11 cellular contexts compared by ENCODE assay signal in the genomic region with DNA sequence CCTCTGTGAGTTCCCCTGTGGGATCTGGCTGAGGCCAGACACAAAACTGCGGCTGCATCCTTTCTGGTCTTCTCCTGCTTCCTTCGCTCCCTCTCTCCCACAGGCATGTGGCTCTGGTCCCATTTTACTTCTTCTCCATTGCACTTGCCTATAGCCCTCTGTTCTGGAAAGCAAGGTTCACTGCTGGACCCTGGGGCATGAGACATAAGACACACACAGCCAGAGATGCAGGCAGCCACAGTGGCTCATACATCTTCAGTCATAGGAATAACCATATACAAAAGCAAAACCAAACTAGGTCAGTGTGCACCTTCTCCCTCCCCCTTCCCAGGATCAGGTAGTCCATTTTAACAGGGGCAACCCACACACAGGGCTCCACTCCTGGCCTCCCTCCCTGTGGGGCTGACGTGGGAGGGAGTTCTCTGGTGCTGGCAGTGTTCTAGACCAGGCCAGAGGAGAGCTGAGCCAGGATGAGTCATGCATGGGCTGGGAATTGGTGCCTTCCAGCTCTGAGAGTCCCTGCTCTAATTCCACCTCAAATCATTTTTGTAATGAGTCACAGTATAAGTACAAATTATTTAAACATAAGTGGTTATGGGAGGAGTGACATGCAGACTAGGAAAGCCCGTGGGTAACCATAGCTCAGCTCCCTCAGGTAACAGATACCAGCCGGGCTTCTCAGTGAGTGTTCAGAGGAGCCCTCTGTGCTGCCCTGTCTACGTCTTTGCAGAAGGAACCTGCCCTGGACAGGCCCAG. TPM values are rescaled to one million over a fixed set of nuclear protein-coding genes. Genes with fewer than 3 reads are reported as not detected.
DNase-seq lines count a peak whose midpoint lies in the region; ATAC-seq and TF ChIP-seq lines count a peak whose summit lies in the region.
"Had no signal": no experiment of that assay in that cellular context is flagged by ENCODE, and none has a peak within 500 bp of the region (broad histone marks: within the 10 kb centered on the region; RNA-seq: fewer than 3 reads in every experiment).

No MANE protein-coding gene starts in this region.

- 61% methylated on average over 6 of the region's 6 CpGs for WGBS in esophagus muscularis mucosa
- 46 to 53% (median 47%) methylated on average over 6 of the region's 6 CpGs for WGBS in ovary, 3 donors

- TF ChIP-seq CTCF in BE2C (IDR thresholded peaks at IDR 0.05; ENCODE audit: low read depth, low read length) (no peak), esophagus muscularis mucosa (IDR thresholded peaks at IDR 0.05) (no peak), ovary (IDR thresholded peaks at IDR 0.05) (no peak)

- TF ChIP-seq EP300 in esophagus muscularis mucosa (IDR thresholded peaks at IDR 0.05) (no peak), ovary (IDR thresholded peaks at IDR 0.05) (no peak)

- intact Hi-C loops in esophagus muscularis mucosa (cut with DNase I): loop anchor here (5.0 kb wide), 1 partner anchor 32 kb away; no protein-coding TSS in a partner anchor
- intact Hi-C loops in ovary (cut with DNase I): no loop called here

- H3K27me3 ChIP-seq in BE2C (no peaks in the 10 kb centered on the region), esophagus muscularis mucosa (no peaks in the 10 kb centered on the region), ovary (no peaks in the 10 kb centered on the region)
- H3K27me3 ChIP-seq: neutrophil had no signal

- peak overlapping the region in 3 of 4 donors; percentile 6 to 37 (median 13) for H3K27ac ChIP-seq in esophagus muscularis mucosa (replicated peaks in 1 of 4)
- no peak overlapping the region for H3K27ac ChIP-seq in ovary
- H3K27ac ChIP-seq: neutrophil had no signal

- H3K4me1 ChIP-seq in BE2C (no peaks in the 10 kb centered on the region), esophagus muscularis mucosa (peaks cover 0 to 26% (median 22%) of the 10 kb centered on the region in 4 donors), ovary (ENCODE audit: insufficient read depth) (peaks cover 15% of the 10 kb centered on the region)

- H3K4me3 ChIP-seq in BE2C (ENCODE audit: low read depth, low read length) (no peak overlapping the region), esophagus muscularis mucosa (no peak overlapping the region), ovary (no peak overlapping the region)

- peak; percentile 38 for DNase-seq in BE2C
- peak; percentile 88 for DNase-seq in LHCN-M2 (ENCODE audit: low read depth)
- no peak for DNase-seq in esophagus muscularis mucosa (ENCODE audit: extremely low spot score)
- DNase-seq in ovary: peak; percentile 71 to 82 (median 78)
- DNase-seq in NCI-H774 (lab: John Stamatoyannopoulos, UW): no peak
- DNase-seq in LoVo (ENCODE audit: low spot score): no peak
- DNase-seq in COR-L47 (lab: John Stamatoyannopoulos, UW): no peak
- DNase-seq: activated naive CD8-positive, alpha-beta T cell treated with anti-CD3 and anti-CD28 coated beads, Interleukin-2, amount 10 ng/mL, durations not matched to agents 7 days and 5 days; MV-4-11 had no signal

- H3K36me3 ChIP-seq in BE2C (no peaks in the 10 kb centered on the region), esophagus muscularis mucosa (no peaks in the 10 kb centered on the region), ovary (no peaks in the 10 kb centered on the region)
- H3K36me3 ChIP-seq: neutrophil had no signal

- no peak for ATAC-seq in GM21737 (IDR thresholded peaks at IDR 0.05; ENCODE audit: unreplicated experiment)

- no peak for TF ChIP-seq POLR2A in esophagus muscularis mucosa (IDR thresholded peaks at IDR 0.05; ENCODE audit: low read depth)
- no peak for TF ChIP-seq POLR2A in ovary (IDR thresholded peaks at IDR 0.05)

- H3K9me3 ChIP-seq in BE2C: no peaks in the 10 kb centered on the region
- H3K9me3 ChIP-seq in esophagus muscularis mucosa: no peaks in the 10 kb centered on the region
- no peaks in the 10 kb centered on the region for H3K9me3 ChIP-seq in ovary
- H3K9me3 ChIP-seq: neutrophil had no signal

RNA-seq across cellular contexts. Expression of a gene that starts 58.0 kb away (rescaled TPM):
- polyA plus RNA-seq in BE2C (2012; ENCODE audit: insufficient read depth, insufficient read length, low read depth): 0.73 TPM
- not detected in 2 replicates for total RNA-seq in LHCN-M2 (2014; rRNA removed)
- polyA plus RNA-seq in LHCN-M2 (2012): 0.01 TPM
- under 1 TPM in 1 of 4 donors, not detected in 3; 0.13 TPM for total RNA-seq in esophagus muscularis mucosa
- total RNA-seq in ovary: 1 to 10 TPM in 1 of 7 donors, under 1 TPM in 4, not detected in 2; 0.17 to 1.3 (median 0.38) TPM
- under 1 TPM; 0.04 to 0.20 TPM for polyA plus RNA-seq in ovary
- total RNA-seq: activated naive CD8-positive, alpha-beta T cell treated with anti-CD3 and anti-CD28 coated beads, Interleukin-2, amount 10 ng/mL, durations not matched to agents 7 days and 5 days had no signal

Comparison
In these comparisons a context has a peak if more than half of its experiments do, and no peak if none do; other contexts are left out.
1. DNase-seq: peak in BE2C (single experiment), LHCN-M2 (single experiment) and ovary (5 of 5); none in esophagus muscularis mucosa (single experiment), NCI-H774 (single experiment), LoVo (single experiment) and COR-L47 (single experiment).
2. H3K27ac ChIP-seq: peak in esophagus muscularis mucosa (3 of 4); none in ovary (0 of 2).